ENCODE assay signal across 9 cellular contexts in the genomic region with DNA sequence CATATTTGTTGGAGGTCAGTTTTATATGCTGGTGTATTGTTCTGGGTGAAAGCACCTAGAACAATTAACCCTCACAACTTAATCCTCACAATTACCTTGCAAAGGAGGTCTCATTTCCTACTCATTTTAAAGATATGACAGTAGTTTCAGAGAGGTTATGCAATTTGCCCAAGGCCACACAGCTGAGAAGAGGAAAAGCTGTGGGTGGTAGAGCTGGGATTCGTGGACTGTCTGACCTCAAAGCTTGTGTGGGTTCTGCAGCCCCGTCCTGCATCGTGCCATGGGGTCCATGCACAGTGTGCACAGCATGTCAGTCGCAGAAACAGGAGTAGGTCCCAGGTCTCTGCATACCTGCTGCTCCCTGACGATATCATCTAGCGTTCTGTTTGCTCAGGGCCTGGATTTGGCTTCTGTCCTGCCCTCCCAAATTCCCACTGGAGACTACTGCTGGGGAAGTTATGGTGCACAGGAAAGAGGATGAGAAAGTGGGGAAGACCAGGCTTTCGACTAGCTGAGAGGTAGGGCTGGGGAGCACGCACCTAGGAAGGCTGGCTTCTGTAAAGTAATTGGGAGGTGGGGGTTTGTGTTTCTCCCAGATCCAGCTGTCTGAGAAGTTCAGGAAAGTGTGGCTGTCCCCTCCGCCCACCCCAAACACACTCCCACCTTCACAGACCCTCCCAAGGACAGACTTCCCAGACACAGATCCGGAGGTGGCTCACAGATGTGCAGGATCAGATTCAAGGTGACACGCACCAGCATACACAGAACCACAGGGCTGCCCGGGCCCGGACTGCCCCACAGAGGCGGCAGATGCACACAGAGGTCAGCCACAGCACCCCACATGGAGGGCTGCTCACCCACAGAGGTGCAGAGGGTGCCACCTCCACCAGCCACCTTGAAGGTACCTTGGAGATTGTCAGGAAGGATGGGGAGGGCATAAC. TPM values are rescaled to one million over a fixed set of nuclear protein-coding genes. Genes with fewer than 3 reads are reported as not detected.
DNase-seq lines count a peak whose midpoint lies in the region; ATAC-seq and TF ChIP-seq lines count a peak whose summit lies in the region.
"Had no signal": no experiment of that assay in that cellular context is flagged by ENCODE, and none has a peak within 500 bp of the region (broad histone marks: within the 10 kb centered on the region; RNA-seq: fewer than 3 reads in every experiment).

No MANE protein-coding gene starts in this region.

- no peak overlapping the region for H3K27ac ChIP-seq in smooth muscle cell (ENCODE audit: low read depth)

- H4K20me1 ChIP-seq in smooth muscle cell (ENCODE audit: low read depth) = no peaks in the 10 kb centered on the region

- H3K4me1 Mint-ChIP-seq in activated T-cell treated with anti-CD3 and anti-CD28 coated beads, Interleukin-2, amount 50 U/mL, for 24 hours (ENCODE audit: low read depth) = peaks cover 8% of the 10 kb centered on the region
- peaks cover 5% of the 10 kb centered on the region for H3K4me1 Mint-ChIP-seq in activated naive CD8-positive, alpha-beta T cell treated with anti-CD3 and anti-CD28 coated beads for 36 hours
- H3K4me1 Mint-ChIP-seq in glutamatergic neuron (ENCODE audit: low read depth, unreplicated experiment) = peaks cover 9% of the 10 kb centered on the region

- H3K9me3 Mint-ChIP-seq in activated T-cell treated with anti-CD3 and anti-CD28 coated beads, Interleukin-2, amount 50 U/mL, for 24 hours = no peaks in the 10 kb centered on the region
- no peaks in the 10 kb centered on the region for H3K9me3 Mint-ChIP-seq in activated naive CD8-positive, alpha-beta T cell treated with anti-CD3 and anti-CD28 coated beads for 36 hours
- peaks cover 1% of the 10 kb centered on the region for H3K9me3 Mint-ChIP-seq in glutamatergic neuron (ENCODE audit: unreplicated experiment)

- no peak overlapping the region for H2AFZ ChIP-seq in smooth muscle cell (ENCODE audit: low read depth)

- peak overlapping the region; percentile 99 for H3K4me2 ChIP-seq in smooth muscle cell

- peak overlapping the region; percentile 39 for H3K4me3 Mint-ChIP-seq in activated T-cell treated with anti-CD3 and anti-CD28 coated beads, Interleukin-2, amount 50 U/mL, for 24 hours
- peak overlapping the region; percentile 16 for H3K4me3 Mint-ChIP-seq in activated naive CD8-positive, alpha-beta T cell treated with anti-CD3 and anti-CD28 coated beads for 36 hours
- peak overlapping the region; percentile 81 for H3K4me3 Mint-ChIP-seq in glutamatergic neuron (ENCODE audit: unreplicated experiment)

- no peaks in the 10 kb centered on the region for H3F3A ChIP-seq in smooth muscle cell (ENCODE audit: low read depth)

- no peaks in the 10 kb centered on the region for H3K79me2 ChIP-seq in smooth muscle cell (ENCODE audit: low read depth)

- H3K27me3 Mint-ChIP-seq in activated T-cell treated with anti-CD3 and anti-CD28 coated beads, Interleukin-2, amount 50 U/mL, for 24 hours = peaks cover 35% of the 10 kb centered on the region
- H3K27me3 Mint-ChIP-seq in activated naive CD8-positive, alpha-beta T cell treated with anti-CD3 and anti-CD28 coated beads for 36 hours = peaks cover 41% of the 10 kb centered on the region
- peaks cover 4% of the 10 kb centered on the region for H3K27me3 Mint-ChIP-seq in glutamatergic neuron (ENCODE audit: unreplicated experiment)

- H3K27me3 ChIP-seq in smooth muscle cell (ENCODE audit: low read depth) = no peaks in the 10 kb centered on the region

- no peaks in the 10 kb centered on the region for H3K9me3 ChIP-seq in smooth muscle cell (replicated peaks; ENCODE audit: low read depth)

- no peak for DNase-seq in activated T-cell treated with anti-CD3 and anti-CD28 coated beads, Interleukin-2, amount 50 U/mL, for 24 hours
- DNase-seq in activated T-cell treated with anti-CD3 and anti-CD28 coated beads, Interleukin-2, amount 50 U/mL, for 48 hours = no peak
- no peak for DNase-seq in activated naive CD8-positive, alpha-beta T cell treated with anti-CD3 and anti-CD28 coated beads for 36 hours
- no peak for DNase-seq in glutamatergic neuron
- DNase-seq in smooth muscle cell (lab: John Stamatoyannopoulos, UW; ENCODE audit: unreplicated experiment) = no peak
- DNase-seq in dedifferentiated amniotic fluid mesenchymal stem cell (ENCODE audit: extremely low spot score) = no peak
- DNase-seq in NK-92 treated with Interleukin-12 subunit alpha and Interleukin-12 subunit beta, amount 100 ng/mL, for 24 hours (lab: John Stamatoyannopoulos, UW) = no peak
- DNase-seq: NCI-H748 treated with DMSO at 0.1 percent for 48 hours had no signal

- no peaks in the 10 kb centered on the region for H3K36me3 Mint-ChIP-seq in activated T-cell treated with anti-CD3 and anti-CD28 coated beads, Interleukin-2, amount 50 U/mL, for 24 hours (ENCODE audit: low read depth)
- H3K36me3 Mint-ChIP-seq in activated naive CD8-positive, alpha-beta T cell treated with anti-CD3 and anti-CD28 coated beads for 36 hours = no peaks in the 10 kb centered on the region
- H3K36me3 Mint-ChIP-seq in glutamatergic neuron (ENCODE audit: unreplicated experiment) = no peaks in the 10 kb centered on the region

- no peak for TF ChIP-seq CTCF in glutamatergic neuron (IDR thresholded peaks at IDR 0.05; ENCODE audit: partially characterized antibody, unreplicated experiment)
- no peak for TF ChIP-seq CTCF in smooth muscle cell (IDR thresholded peaks at IDR 0.05; ENCODE audit: borderline replicate concordance, insufficient read depth, poor library complexity, severe bottlenecking)

- H3K27ac Mint-ChIP-seq in activated T-cell treated with anti-CD3 and anti-CD28 coated beads, Interleukin-2, amount 50 U/mL, for 24 hours = no peak overlapping the region
- H3K27ac Mint-ChIP-seq in activated naive CD8-positive, alpha-beta T cell treated with anti-CD3 and anti-CD28 coated beads for 36 hours = no peak overlapping the region
- H3K27ac Mint-ChIP-seq in glutamatergic neuron (ENCODE audit: unreplicated experiment) = no peak overlapping the region

- H3K9ac ChIP-seq in smooth muscle cell (ENCODE audit: low read depth) = no peak overlapping the region

- WGBS in smooth muscle cell (ENCODE audit: low lambda C conversion rate) = 88% methylated on average over 14 of the region's 14 CpGs

- no peak overlapping the region for H3K4me3 ChIP-seq in smooth muscle cell

- no peak for ATAC-seq in HG03432 (IDR thresholded peaks at IDR 0.05; ENCODE audit: unreplicated experiment)

- no peaks in the 10 kb centered on the region for H3K36me3 ChIP-seq in smooth muscle cell (ENCODE audit: low read depth)

- peaks cover 7% of the 10 kb centered on the region for H3K4me1 ChIP-seq in smooth muscle cell (ENCODE audit: low read depth)

RNA-seq across cellular contexts. Expression of a gene that starts 2.0 kb away (rescaled TPM):
- 1 to 10 TPM in 1 of 2 experiments, under 1 TPM in 1; 0.90 to 1.2 TPM for total RNA-seq in activated naive CD8-positive, alpha-beta T cell treated with anti-CD3 and anti-CD28 coated beads for 36 hours
- total RNA-seq in glutamatergic neuron (ENCODE audit: unreplicated experiment) (47.4 TPM), smooth muscle cell (26.6 and 32.4 TPM in 2 replicates)
- 17.5 and 22.4 TPM in 2 replicates for polyA plus RNA-seq in smooth muscle cell

RNA-seq across cellular contexts. Expression of a gene that starts 13.6 kb away (rescaled TPM):
- 10 to 100 TPM; 24.8 to 28.3 TPM for total RNA-seq in activated naive CD8-positive, alpha-beta T cell treated with anti-CD3 and anti-CD28 coated beads for 36 hours
- total RNA-seq in glutamatergic neuron (ENCODE audit: unreplicated experiment) (27.1 TPM), smooth muscle cell (11.2 and 14.9 TPM in 2 replicates)
- 30.7 and 36.3 TPM in 2 replicates for polyA plus RNA-seq in smooth muscle cell

RNA-seq across cellular contexts. Expression of a gene that starts 23.0 kb away (rescaled TPM):
- 1 to 10 TPM; 3.1 to 3.8 TPM for total RNA-seq in activated naive CD8-positive, alpha-beta T cell treated with anti-CD3 and anti-CD28 coated beads for 36 hours
- 18.1 TPM for total RNA-seq in glutamatergic neuron (ENCODE audit: unreplicated experiment)
- total RNA-seq in smooth muscle cell = 3.5 and 6.6 TPM in 2 replicates
- 1.9 and 7.5 TPM in 2 replicates for polyA plus RNA-seq in smooth muscle cell

Comparison
In these comparisons a context has a peak if more than half of its experiments do, and no peak if none do; other contexts are left out.
1. H3K4me3 Mint-ChIP-seq: peak in every context shown above with its lines; median percentile 81 in glutamatergic neuron; 39 in activated T-cell treated with anti-CD3 and anti-CD28 coated beads, Interleukin-2, amount 50 U/mL, for 24 hours; 16 in activated naive CD8-positive, alpha-beta T cell treated with anti-CD3 and anti-CD28 coated beads for 36 hours.
2. RNA of a gene that starts 2.0 kb away (total RNA-seq): 47.4 TPM in glutamatergic neuron (single experiment) and 26.6 to 32.4 TPM in smooth muscle cell; 0.90 to 1.2 TPM in activated naive CD8-positive, alpha-beta T cell treated with anti-CD3 and anti-CD28 coated beads for 36 hours; every median in the first group is over 10 times any median in the second.